ENCODE assay signal across 8 cellular contexts in the genomic region with DNA sequence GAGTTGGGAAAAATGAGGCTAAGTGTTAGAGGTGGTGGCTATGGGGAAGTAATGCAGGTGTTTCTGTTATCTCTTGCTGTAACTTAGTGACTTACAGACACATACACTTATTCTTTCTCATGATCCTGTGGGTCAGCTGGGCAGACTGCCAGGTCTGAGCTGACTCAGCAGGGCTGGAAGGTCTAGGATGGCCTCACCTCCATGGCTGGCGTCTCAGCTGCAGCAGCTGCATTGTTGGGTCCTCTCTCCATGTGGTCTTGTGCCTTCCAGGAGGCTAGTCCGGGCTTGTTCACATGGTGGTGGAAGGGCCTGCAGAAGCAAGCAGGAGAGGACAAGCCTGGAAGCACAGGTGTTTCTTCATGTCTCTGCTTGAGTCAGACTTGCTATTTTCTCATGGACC.
DNase-seq lines count a peak whose midpoint lies in the region; ATAC-seq, FAIRE-seq and TF ChIP-seq lines count a peak whose summit lies in the region.

No MANE protein-coding gene starts in this region.

- H3K4me3 Mint-ChIP-seq in activated naive CD4-positive, alpha-beta T cell treated with anti-CD3 and anti-CD28 coated beads, Interleukin-2, amount 10 ng/mL, durations not matched to agents 7 days and 5 days, result no peak overlapping the region
- no peak overlapping the region for H3K4me3 Mint-ChIP-seq in activated T-helper 17 cell treated with anti-CD3 and anti-CD28 coated beads, Interleukin-2, amount 50 U/mL, for 72 hours

- no peak overlapping the region for H2AFZ ChIP-seq in K562 (ENCODE audit: low read depth, low read length)

- no peaks in the 10 kb centered on the region for H4K20me1 ChIP-seq in K562 (replicated peaks; ENCODE audit: control insufficient read depth, insufficient read depth, low read length)

- no peaks in the 10 kb centered on the region; a peak in 1 of 5 replicates for H3K4me1 ChIP-seq in K562 (replicated peaks in 1 of 2; ENCODE audit: control insufficient read depth in 2 of 2, insufficient read depth in 2 of 2, low read length in 2 of 2)

- H3K36me3 ChIP-seq in K562 (ENCODE audit: control insufficient read depth, insufficient read depth, low read length), result no peaks in the 10 kb centered on the region

- DNase-seq in COR-L47 (lab: John Stamatoyannopoulos, UW) (peak; percentile 43), HPDE6-E6E7 (ENCODE audit: extremely low spot score) (peak; percentile 76), K562 (ENCODE audit: extremely low read depth in 1 of 4, low spot score in 3 of 4) (peak in 3 of 4 experiments; percentile 8 to 34 (median 13)), non-pigmented ciliary epithelial cell (ENCODE audit: low read depth) (peak; percentile 72)
- DNase-seq in activated CD4-positive, alpha-beta T cell treated with anti-CD3 and anti-CD28 coated beads for 4 hours, result no peak
- DNase-seq in activated naive CD4-positive, alpha-beta T cell treated with anti-CD3 and anti-CD28 coated beads, Interleukin-2, amount 10 ng/mL, durations not matched to agents 7 days and 5 days, result no peak

- BruUV-seq in K562 (replicated peaks; lab: Mats Ljungman, UMichigan), result no TSS peak

- ATAC-seq in GM21423 (IDR thresholded peaks at IDR 0.05; ENCODE audit: unreplicated experiment) (peak; percentile 76), K562 (peak; percentile 68)
- no peak for ATAC-seq in activated T-helper 17 cell treated with anti-CD3 and anti-CD28 coated beads, Interleukin-2, amount 50 U/mL, for 72 hours (replicated peaks)

- no peak for TF ChIP-seq CTCF in K562 (IDR thresholded peaks at IDR 0.05 in 2 of 3, conservative IDR thresholded peaks at IDR 0.05 in 1 of 3; ENCODE audit: insufficient read depth in 2 of 3, low read depth in 1 of 3, low read length in 3 of 3)

- peaks cover 3% of the 10 kb centered on the region for H3K27me3 Mint-ChIP-seq in activated naive CD4-positive, alpha-beta T cell treated with anti-CD3 and anti-CD28 coated beads, Interleukin-2, amount 10 ng/mL, durations not matched to agents 7 days and 5 days
- peaks cover 4% of the 10 kb centered on the region for H3K27me3 Mint-ChIP-seq in activated T-helper 17 cell treated with anti-CD3 and anti-CD28 coated beads, Interleukin-2, amount 50 U/mL, for 72 hours

- no peak overlapping the region for H3K27ac ChIP-seq in K562 (ENCODE audit: extremely low read depth, low read depth, low read length)

- no peak for TF ChIP-seq EP300 in K562 (IDR thresholded peaks at IDR 0.05; ENCODE audit: low read length)

- in situ Hi-C loops in K562 (cut with MboI), result no loop called here

- H3K9ac ChIP-seq in K562 (ENCODE audit: insufficient read depth in 1 of 2, low read depth in 2 of 2, low read length in 2 of 2), result no peak overlapping the region

- no peaks in the 10 kb centered on the region for H3K79me2 ChIP-seq in K562 (ENCODE audit: control insufficient read depth, insufficient read depth, low read length)

- FAIRE-seq in K562 (lab: Jason Lieb, UNC), result no peak

- 0% methylated on average over 2 of the region's 2 CpGs for WGBS in K562 (ENCODE audit: insufficient coverage, low coverage, missing lambda C conversion rate)

- H3K27ac Mint-ChIP-seq in activated naive CD4-positive, alpha-beta T cell treated with anti-CD3 and anti-CD28 coated beads, Interleukin-2, amount 10 ng/mL, durations not matched to agents 7 days and 5 days, result no peak overlapping the region
- no peak overlapping the region for H3K27ac Mint-ChIP-seq in activated T-helper 17 cell treated with anti-CD3 and anti-CD28 coated beads, Interleukin-2, amount 50 U/mL, for 72 hours

- POLR2A ChIA-PET in K562 (lab: Yijun Ruan, JAX), result no interaction called here

- H3K4me2 ChIP-seq in K562 (ENCODE audit: insufficient read depth, low read length), result no peak overlapping the region

- CTCF ChIA-PET in K562 (lab: Yijun Ruan, JAX; ENCODE audit: low intra/inter-chr PET ratio), result no interaction called here
- CTCF ChIA-PET in activated naive CD4-positive, alpha-beta T cell treated with anti-CD3 and anti-CD28 coated beads, Interleukin-2, amount 10 ng/mL, durations not matched to agents 7 days and 5 days (lab: Charles Lee), result no interaction called here

- no peaks in the 10 kb centered on the region for H3K27me3 ChIP-seq in K562 (ENCODE audit: control insufficient read depth in 2 of 2, insufficient read depth in 2 of 2, low read length in 2 of 2)

- H3K9me1 ChIP-seq in K562 (ENCODE audit: control insufficient read depth, insufficient read depth, low read length), result no peaks in the 10 kb centered on the region

- TF ChIP-seq POLR2A in K562 (conservative IDR thresholded peaks at IDR 0.05), result no peak

- no peaks in the 10 kb centered on the region for H3K9me3 ChIP-seq in K562 (replicated peaks; ENCODE audit: control insufficient read depth, insufficient read depth, low read depth, low read length)

- no peaks in the 10 kb centered on the region for H3K9me3 Mint-ChIP-seq in activated naive CD4-positive, alpha-beta T cell treated with anti-CD3 and anti-CD28 coated beads, Interleukin-2, amount 10 ng/mL, durations not matched to agents 7 days and 5 days
- H3K9me3 Mint-ChIP-seq in activated T-helper 17 cell treated with anti-CD3 and anti-CD28 coated beads, Interleukin-2, amount 50 U/mL, for 72 hours, result no peaks in the 10 kb centered on the region

- peaks cover 13% of the 10 kb centered on the region for H3K4me1 Mint-ChIP-seq in activated naive CD4-positive, alpha-beta T cell treated with anti-CD3 and anti-CD28 coated beads, Interleukin-2, amount 10 ng/mL, durations not matched to agents 7 days and 5 days
- no peaks in the 10 kb centered on the region for H3K4me1 Mint-ChIP-seq in activated T-helper 17 cell treated with anti-CD3 and anti-CD28 coated beads, Interleukin-2, amount 50 U/mL, for 72 hours

- H3K36me3 Mint-ChIP-seq in activated naive CD4-positive, alpha-beta T cell treated with anti-CD3 and anti-CD28 coated beads, Interleukin-2, amount 10 ng/mL, durations not matched to agents 7 days and 5 days, result no peaks in the 10 kb centered on the region
- H3K36me3 Mint-ChIP-seq in activated T-helper 17 cell treated with anti-CD3 and anti-CD28 coated beads, Interleukin-2, amount 50 U/mL, for 72 hours (ENCODE audit: low read depth), result no peaks in the 10 kb centered on the region

- H3K4me3 ChIP-seq in K562, result no peak overlapping the region

- TF ChIP-seq RAD21 in K562 (CRISPR knock-in tag; conservative IDR thresholded peaks at IDR 0.05 in 1 of 2, IDR thresholded peaks at IDR 0.05 in 1 of 2), result no peak

- intact Hi-C loops in K562 (cut with micrococcal nuclease), result no loop called here

TF ChIP-seq in K562, 482 proteins besides CTCF, POLR2A, EP300 and RAD21 (continues in another document):
- 0 out of 2 replicates have a peak, but pooled peaks have one; percentile 8 for TF ChIP-seq MAFF (IDR thresholded peaks at IDR 0.05; ENCODE audit: low read length)
- TF ChIP-seq BRD4 (IDR thresholded peaks at IDR 0.05), result no peak
- peak; percentile 59 for TF ChIP-seq NFE2 (IDR thresholded peaks at IDR 0.05; ENCODE audit: low read depth)
- peak; percentile 79 for TF ChIP-seq C11orf30 (IDR thresholded peaks at IDR 0.05; ENCODE audit: low read depth)
- peak; percentile 64 for TF ChIP-seq NFIC (IDR thresholded peaks at IDR 0.05)
- TF ChIP-seq MAFG (tag; conservative IDR thresholded peaks at IDR 0.05), result peak; percentile 52; the same call in 1 of the 2 replicates

Comparison
In these comparisons a context has a peak if more than half of its experiments do, and no peak if none do; other contexts are left out.
1. DNase-seq: peak in COR-L47 (single experiment), HPDE6-E6E7 (single experiment), K562 (3 of 4) and non-pigmented ciliary epithelial cell (single experiment); none in activated CD4-positive, alpha-beta T cell treated with anti-CD3 and anti-CD28 coated beads for 4 hours (0 of 2) and activated naive CD4-positive, alpha-beta T cell treated with anti-CD3 and anti-CD28 coated beads, Interleukin-2, amount 10 ng/mL, durations not matched to agents 7 days and 5 days (single experiment).